15 cellular contexts compared by ENCODE assay signal in the genomic region with DNA sequence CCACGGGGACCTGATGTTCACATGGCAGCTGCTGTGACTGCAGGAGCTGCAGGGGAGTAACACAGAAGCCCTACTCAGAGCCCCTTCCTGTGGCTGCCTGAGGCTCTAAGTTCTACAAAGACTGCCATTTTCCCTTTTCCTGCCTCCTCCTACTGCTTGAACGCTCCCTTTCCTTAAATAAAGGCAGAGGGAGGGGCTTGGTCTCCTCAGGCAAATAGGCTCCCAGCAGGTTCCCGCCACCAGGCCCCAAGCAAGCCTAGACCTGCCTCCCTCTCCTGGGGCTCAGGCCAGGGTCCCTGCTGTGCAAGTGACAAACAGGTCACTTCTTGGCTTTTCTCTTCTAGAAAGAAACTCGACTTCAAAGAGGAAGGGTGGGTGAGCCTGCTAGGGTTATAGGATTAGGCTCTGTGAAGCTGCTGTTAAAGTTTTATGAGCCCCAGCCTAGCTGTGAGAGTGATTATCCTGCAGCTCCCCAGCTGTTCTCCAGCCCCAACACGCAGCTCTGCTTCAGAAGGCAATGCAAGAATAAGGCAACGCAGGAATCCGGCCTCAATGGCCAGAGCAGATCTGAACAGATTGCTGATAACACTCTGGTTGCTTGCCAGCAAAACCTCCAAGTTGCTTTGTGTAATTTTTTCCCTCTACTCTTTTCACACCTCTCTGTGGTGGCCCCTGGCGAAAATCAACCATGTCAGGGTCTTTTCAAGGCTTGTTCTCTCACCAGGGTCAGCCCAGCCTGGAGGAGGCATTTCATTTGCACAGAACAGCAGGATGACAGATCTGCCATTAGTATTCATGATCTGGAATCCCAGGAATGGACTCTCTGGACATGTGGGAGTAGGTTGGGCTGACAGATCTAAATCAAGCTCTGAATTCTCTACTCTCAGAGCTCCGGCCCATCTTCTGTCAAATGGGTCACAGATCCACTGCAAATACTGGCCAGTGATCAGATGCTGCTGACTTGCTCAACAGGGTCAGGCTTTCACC.
DNase-seq lines count a peak whose midpoint lies in the region; TF ChIP-seq lines count a peak whose summit lies in the region.
"Had no signal": no experiment of that assay in that cellular context is flagged by ENCODE, and none has a peak within 500 bp of the region (broad histone marks: within the 10 kb centered on the region; RNA-seq: fewer than 3 reads in every experiment).

No MANE protein-coding gene starts in this region.

- H3K4me3 Mint-ChIP-seq in MCF 10A (ENCODE audit: unreplicated experiment): no peak overlapping the region
- H3K4me3 Mint-ChIP-seq: activated CD4-positive, alpha-beta T cell treated with anti-CD3 and anti-CD28 coated beads, Interleukin-2, amount 10 ng/mL, durations not matched to agents 24 days and 14 days; activated T-helper 1 cell treated with anti-CD3 and anti-CD28 coated beads, Interleukin-12 subunit alpha, Interleukin-12 subunit beta, Interleukin-2, Interleukin-4 antibody, amounts not matched to agents 30 ng/mL and 10 ng/mL and 1 ng/mL, durations not matched to agents 14 hours and 24 hours and 36 hours had no signal

- dilution Hi-C loops in mammary epithelial cell (cut with HindIII; ENCODE audit: low sequenced_read_pairs): no loop called here

- no peak overlapping the region for H3K27ac Mint-ChIP-seq in MCF 10A (ENCODE audit: low read depth, unreplicated experiment)
- H3K27ac Mint-ChIP-seq: activated CD4-positive, alpha-beta T cell treated with anti-CD3 and anti-CD28 coated beads, Interleukin-2, amount 10 ng/mL, durations not matched to agents 24 days and 14 days; activated T-helper 1 cell treated with anti-CD3 and anti-CD28 coated beads, Interleukin-12 subunit alpha, Interleukin-12 subunit beta, Interleukin-2, Interleukin-4 antibody, amounts not matched to agents 30 ng/mL and 10 ng/mL and 1 ng/mL, durations not matched to agents 14 hours and 24 hours and 36 hours had no signal

- H3K9me3 Mint-ChIP-seq in MCF 10A (ENCODE audit: unreplicated experiment): no peaks in the 10 kb centered on the region
- H3K9me3 Mint-ChIP-seq: activated CD4-positive, alpha-beta T cell treated with anti-CD3 and anti-CD28 coated beads, Interleukin-2, amount 10 ng/mL, durations not matched to agents 24 days and 14 days; activated T-helper 1 cell treated with anti-CD3 and anti-CD28 coated beads, Interleukin-12 subunit alpha, Interleukin-12 subunit beta, Interleukin-2, Interleukin-4 antibody, amounts not matched to agents 30 ng/mL and 10 ng/mL and 1 ng/mL, durations not matched to agents 14 hours and 24 hours and 36 hours had no signal

- no peaks in the 10 kb centered on the region for H3K27me3 ChIP-seq in mammary epithelial cell (ENCODE audit: insufficient read depth, low read length)
- peaks cover 3% of the 10 kb centered on the region for H3K27me3 ChIP-seq in smooth muscle cell (ENCODE audit: low read depth)
- H3K27me3 ChIP-seq: adrenal gland, ovary had no signal

- in situ Hi-C loops in mammary epithelial cell (cut with MboI; ENCODE audit: low sequenced_read_pairs in 2 of 2): no loop called here

- no peak overlapping the region for H3K4me3 ChIP-seq in mammary epithelial cell (replicated peaks in 1 of 3; ENCODE audit: insufficient read depth in 1 of 3, low read depth in 2 of 3, low read length in 3 of 3)
- H3K4me3 ChIP-seq in smooth muscle cell: no peak overlapping the region
- H3K4me3 ChIP-seq: adrenal gland, ovary had no signal

- H3K4me1 ChIP-seq in mammary epithelial cell (ENCODE audit: insufficient read depth, low read length) (no peaks in the 10 kb centered on the region), smooth muscle cell (ENCODE audit: low read depth) (peaks cover 22% of the 10 kb centered on the region)
- H3K4me1 ChIP-seq: adrenal gland had no signal

- 40% methylated on average over 9 of the region's 9 CpGs for WGBS in mammary epithelial cell (ENCODE audit: low coverage, missing lambda C conversion rate)
- WGBS in smooth muscle cell (ENCODE audit: low lambda C conversion rate): 17% methylated on average over 9 of the region's 9 CpGs

- H3K36me3 ChIP-seq in mammary epithelial cell (ENCODE audit: insufficient read depth, low read length) (no peaks in the 10 kb centered on the region), smooth muscle cell (ENCODE audit: low read depth) (no peaks in the 10 kb centered on the region)
- H3K36me3 ChIP-seq: adrenal gland, ovary had no signal

- H3K9ac ChIP-seq in mammary epithelial cell (ENCODE audit: insufficient read depth, low read length): no peak overlapping the region
- no peak overlapping the region for H3K9ac ChIP-seq in smooth muscle cell (ENCODE audit: low read depth)

- H3K79me2 ChIP-seq in mammary epithelial cell (ENCODE audit: insufficient read depth, low read length) (no peaks in the 10 kb centered on the region), smooth muscle cell (ENCODE audit: low read depth) (no peaks in the 10 kb centered on the region)

- H3K9me3 ChIP-seq in mammary epithelial cell (replicated peaks; ENCODE audit: insufficient read depth, low read length) (no peaks in the 10 kb centered on the region), smooth muscle cell (replicated peaks; ENCODE audit: low read depth) (no peaks in the 10 kb centered on the region)
- H3K9me3 ChIP-seq: adrenal gland had no signal

- H3K27me3 Mint-ChIP-seq in MCF 10A (ENCODE audit: insufficient read depth, unreplicated experiment): peaks cover 53% of the 10 kb centered on the region

- POLR2A ChIA-PET in MCF 10A (lab: Yijun Ruan, JAX): no interaction called here

- BruUV-seq in MCF 10A (replicated peaks; lab: Mats Ljungman, UMichigan): no TSS peak
- no TSS peak for BruUV-seq in mammary epithelial cell (replicated peaks; lab: Mats Ljungman, UMichigan)

- H3K4me2 ChIP-seq in mammary epithelial cell (ENCODE audit: insufficient read depth, low read depth, low read length) (no peak overlapping the region), smooth muscle cell (peak overlapping the region; percentile 55)

- no peak for TF ChIP-seq CTCF in MCF 10A (IDR thresholded peaks at IDR 0.05; ENCODE audit: unreplicated experiment)
- no peak for TF ChIP-seq CTCF in mammary epithelial cell (conservative IDR thresholded peaks at IDR 0.05 in 1 of 2, IDR thresholded peaks at IDR 0.05 in 1 of 2; ENCODE audit: extremely low read depth in 1 of 2, insufficient read depth in 1 of 2, low read depth in 1 of 2, low read length in 2 of 2)
- TF ChIP-seq CTCF in smooth muscle cell (IDR thresholded peaks at IDR 0.05; ENCODE audit: borderline replicate concordance, insufficient read depth, poor library complexity, severe bottlenecking): no peak

- no peaks in the 10 kb centered on the region for H3K4me1 Mint-ChIP-seq in MCF 10A (ENCODE audit: insufficient read depth, unreplicated experiment)
- H3K4me1 Mint-ChIP-seq: activated CD4-positive, alpha-beta T cell treated with anti-CD3 and anti-CD28 coated beads, Interleukin-2, amount 10 ng/mL, durations not matched to agents 24 days and 14 days had no signal

- intact Hi-C loops in MCF 10A (cut with micrococcal nuclease): no loop called here
- intact Hi-C loops in mammary epithelial cell (cut with micrococcal nuclease): no loop called here

- no peaks in the 10 kb centered on the region for H3K36me3 Mint-ChIP-seq in MCF 10A (ENCODE audit: insufficient read depth, unreplicated experiment)

- H3K27ac ChIP-seq in mammary epithelial cell (ENCODE audit: insufficient read depth, low read depth, low read length) (no peak overlapping the region), smooth muscle cell (ENCODE audit: low read depth) (no peak overlapping the region)
- H3K27ac ChIP-seq: adrenal gland, ovary, RWPE1 had no signal

- no peaks in the 10 kb centered on the region for H4K20me1 ChIP-seq in mammary epithelial cell (ENCODE audit: insufficient read depth, low read length)
- H4K20me1 ChIP-seq in smooth muscle cell (ENCODE audit: low read depth): no peaks in the 10 kb centered on the region

- peaks cover 3% of the 10 kb centered on the region for H3F3A ChIP-seq in smooth muscle cell (ENCODE audit: low read depth)

- H2AFZ ChIP-seq in mammary epithelial cell (ENCODE audit: low read depth, low read length) (no peak overlapping the region), smooth muscle cell (ENCODE audit: low read depth) (peak overlapping the region; percentile 2)

- CTCF ChIA-PET in MCF 10A (lab: Yijun Ruan, JAX): interaction anchor here (0.7 kb wide), 1 partner anchor 271 kb away, joined by 3 read pairs; no protein-coding TSS in a partner anchor
- CTCF ChIA-PET in mammary epithelial cell (lab: Charles Lee; ENCODE audit: low non-redundant PET): no interaction called here

- DNase-seq in MCF 10A (ENCODE audit: unreplicated experiment): peak; percentile 1
- no peak for DNase-seq in mammary epithelial cell
- DNase-seq in OCI-M1 (lab: John Stamatoyannopoulos, UW): peak; percentile 3
- peak; percentile 67 for DNase-seq in iPS-NIHi7 (ENCODE audit: extremely low spot score)
- peak; percentile 32 for DNase-seq in smooth muscle cell (lab: John Stamatoyannopoulos, UW; ENCODE audit: unreplicated experiment)
- no peak for DNase-seq in globus pallidus (ENCODE audit: low spot score)
- no peak for DNase-seq in HuH-7.5 (ENCODE audit: low spot score)
- DNase-seq in Kasumi-1 (lab: John Stamatoyannopoulos, UW): no peak
- DNase-seq: activated CD4-positive, alpha-beta T cell treated with anti-CD3 and anti-CD28 coated beads, Interleukin-2, amount 10 ng/mL, durations not matched to agents 24 days and 14 days; adrenal gland; ovary; stimulated activated CD4-positive, alpha-beta T cell treated with anti-CD3 and anti-CD28 coated beads, Interleukin-15, amount 100 ng/mL, for 24 hours; T-helper 2 cell had no signal

Comparison
In these comparisons a context has a peak if more than half of its experiments do, and no peak if none do; other contexts are left out.
1. DNase-seq: peak in MCF 10A (single experiment), OCI-M1 (single experiment), iPS-NIHi7 (single experiment) and smooth muscle cell (single experiment); none in mammary epithelial cell (single experiment), globus pallidus (single experiment), HuH-7.5 (single experiment) and Kasumi-1 (0 of 2).